ENCODE assay signal across 9 cellular contexts in the genomic region with DNA sequence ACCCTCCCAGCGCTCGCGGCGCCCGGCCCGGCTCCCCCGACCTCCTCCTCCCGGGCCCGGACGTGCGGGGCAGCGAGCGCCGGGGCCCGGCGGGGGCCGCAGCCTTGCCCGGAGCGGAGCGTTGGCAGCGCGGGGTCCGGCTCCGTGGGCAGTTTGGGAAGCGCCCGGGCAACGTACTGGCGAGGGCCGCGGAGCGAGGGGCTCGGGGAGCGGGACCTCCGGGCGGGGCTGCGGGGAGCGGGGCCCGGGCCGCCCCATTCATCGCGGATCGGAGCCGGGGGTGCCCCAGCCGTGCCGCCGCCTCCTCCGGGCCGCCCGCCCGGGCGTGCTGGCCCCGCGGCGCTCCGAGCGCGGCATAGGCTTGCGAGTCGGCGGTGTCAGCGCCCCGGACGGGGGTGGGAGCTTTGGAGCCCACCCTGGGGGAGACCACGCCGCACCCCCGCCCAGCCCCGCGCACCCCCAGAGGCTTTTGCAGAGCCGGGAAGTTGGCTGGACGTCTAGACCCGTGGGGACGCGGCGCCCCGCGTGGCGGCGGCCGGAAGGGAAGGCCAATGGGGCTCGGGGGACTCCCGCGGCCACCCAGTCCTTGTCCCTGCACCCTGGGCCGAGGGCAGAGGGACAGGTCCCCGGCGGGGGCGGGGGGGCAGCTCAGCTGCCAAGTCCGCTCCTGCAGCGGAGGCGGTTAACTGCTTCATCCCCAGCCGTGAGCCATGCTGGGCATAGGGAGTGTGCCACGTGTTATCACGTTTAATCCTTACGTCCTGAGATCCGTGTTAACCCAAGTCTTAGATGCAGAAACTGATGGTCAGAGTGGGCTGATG. TPM values are rescaled to one million over a fixed set of nuclear protein-coding genes. Genes with fewer than 3 reads are reported as not detected.
DNase-seq lines count a peak whose midpoint lies in the region; ATAC-seq, FAIRE-seq and TF ChIP-seq lines count a peak whose summit lies in the region.
"Had no signal": no experiment of that assay in that cellular context is flagged by ENCODE, and none has a peak within 500 bp of the region (broad histone marks: within the 10 kb centered on the region; RNA-seq: fewer than 3 reads in every experiment).

No MANE protein-coding gene starts in this region.

- H3K9ac ChIP-seq in kidney (ENCODE audit: low read length in 2 of 2) (no peak overlapping the region), subcutaneous abdominal adipose tissue (ENCODE audit: low read length in 5 of 5) (no peak overlapping the region)

- no peaks in the 10 kb centered on the region for H3K9me3 Mint-ChIP-seq in activated CD4-positive, alpha-beta T cell treated with anti-CD3 and anti-CD28 coated beads for 36 hours (ENCODE audit: low read depth)

- DNase-seq in activated CD4-positive, alpha-beta T cell treated with anti-CD3 and anti-CD28 coated beads for 36 hours: peak; percentile 24
- DNase-seq in activated CD4-positive, alpha-beta T cell treated with anti-CD3 and anti-CD28 coated beads, Interleukin-2, amount 50 U/mL, for 1 hour: no peak
- DNase-seq in astrocyte of the hippocampus (ENCODE audit: low read depth, low spot score) (peak; percentile 79), kidney (peak; percentile 82), SHP77 treated with DMSO at 0.1 percent for 48 hours (lab: John Stamatoyannopoulos, UW) (no peak), NCI-H2227 treated with DMSO at 0.1 percent for 48 hours (lab: John Stamatoyannopoulos, UW) (no peak), SIG-M5 treated with dmso at 0.1 percent for 504 hours (lab: John Stamatoyannopoulos, UW; ENCODE audit: unreplicated experiment) (no peak)

- FAIRE-seq in kidney (lab: Jason Lieb, UNC): no peak

- ATAC-seq in activated CD4-positive, alpha-beta T cell treated with anti-CD3 and anti-CD28 coated beads for 36 hours: no peak

- intact Hi-C loops in activated CD4-positive, alpha-beta T cell treated with anti-CD3 and anti-CD28 coated beads for 36 hours (cut with DNase I, micrococcal nuclease): no loop called here
- intact Hi-C loops in kidney (cut with DNase I): no loop called here

- H3K4me1 ChIP-seq in kidney (ENCODE audit: control insufficient read depth in 1 of 2, insufficient read depth in 1 of 2, low read depth in 1 of 2, low read length in 2 of 2) (peaks cover 0 to 3% of the 10 kb centered on the region in 2 donors), subcutaneous abdominal adipose tissue (ENCODE audit: control insufficient read depth in 5 of 5, insufficient read depth in 5 of 5, low read length in 5 of 5) (peaks cover 0 to 16% (median 13%) of the 10 kb centered on the region in 5 donors)

- CTCF ChIA-PET in activated CD4-positive, alpha-beta T cell treated with anti-CD3 and anti-CD28 coated beads for 36 hours (lab: Charles Lee): no interaction called here

- H3K4me3 ChIP-seq in kidney (ENCODE audit: low read length in 2 of 2) (no peak overlapping the region), subcutaneous abdominal adipose tissue (ENCODE audit: low read depth in 1 of 5, low read length in 5 of 5) (peak overlapping the region; percentile 37 to 59 (median 41))

- no peaks in the 10 kb centered on the region for H3K4me1 Mint-ChIP-seq in activated CD4-positive, alpha-beta T cell treated with anti-CD3 and anti-CD28 coated beads for 36 hours

- H3K27me3 ChIP-seq in subcutaneous abdominal adipose tissue (ENCODE audit: control insufficient read depth in 5 of 5, insufficient read depth in 4 of 5, low read length in 5 of 5): peaks cover 21 to 61% (median 43%) of the 10 kb centered on the region in 5 donors

- TF ChIP-seq CTCF in kidney (IDR thresholded peaks at IDR 0.05; ENCODE audit: borderline replicate concordance, extremely low read depth, insufficient read depth): peak; percentile 21

- H3K27me3 Mint-ChIP-seq in activated CD4-positive, alpha-beta T cell treated with anti-CD3 and anti-CD28 coated beads for 36 hours: peaks cover 29% of the 10 kb centered on the region

- H3K9me3 ChIP-seq in kidney (ENCODE audit: control insufficient read depth in 1 of 2, low read length in 2 of 2) (no peaks in the 10 kb centered on the region), subcutaneous abdominal adipose tissue (ENCODE audit: control insufficient read depth in 5 of 5, low read length in 5 of 5) (peaks cover 0 to 3% (median 0%) of the 10 kb centered on the region in 5 donors)

- no peak overlapping the region for H3K27ac Mint-ChIP-seq in activated CD4-positive, alpha-beta T cell treated with anti-CD3 and anti-CD28 coated beads for 36 hours

- H3K36me3 ChIP-seq in kidney (ENCODE audit: control insufficient read depth in 1 of 2, insufficient read depth in 2 of 2, low read length in 2 of 2): no peaks in the 10 kb centered on the region
- no peaks in the 10 kb centered on the region for H3K36me3 ChIP-seq in subcutaneous abdominal adipose tissue (ENCODE audit: control insufficient read depth in 5 of 5, insufficient read depth in 5 of 5, low read length in 5 of 5)

- POLR2A ChIA-PET in activated CD4-positive, alpha-beta T cell treated with anti-CD3 and anti-CD28 coated beads for 36 hours (lab: Charles Lee): no interaction called here

- no peak overlapping the region for H3K27ac ChIP-seq in kidney (ENCODE audit: low read depth in 2 of 2, low read length in 2 of 2)
- H3K27ac ChIP-seq in subcutaneous abdominal adipose tissue (ENCODE audit: low read depth, low read length): no peak overlapping the region
- H3K27ac ChIP-seq: C4-2B had no signal

- no peaks in the 10 kb centered on the region for H3K36me3 Mint-ChIP-seq in activated CD4-positive, alpha-beta T cell treated with anti-CD3 and anti-CD28 coated beads for 36 hours (ENCODE audit: low read depth)

- no peak overlapping the region for H3K4me3 Mint-ChIP-seq in activated CD4-positive, alpha-beta T cell treated with anti-CD3 and anti-CD28 coated beads for 36 hours

RNA-seq across cellular contexts. Expression of gene ZNF469, which starts 0.9 kb away (rescaled TPM):
- total RNA-seq in activated CD4-positive, alpha-beta T cell treated with anti-CD3 and anti-CD28 coated beads for 36 hours: under 1 TPM; 0.39 to 0.50 TPM
- 1.6 TPM for total RNA-seq in kidney
- polyA plus RNA-seq in kidney (ENCODE audit: insufficient read depth, low read depth, low replicate concordance): 0.09 TPM

Comparison
In these comparisons a context has a peak if more than half of its experiments do, and no peak if none do; other contexts are left out.
1. DNase-seq: peak in activated CD4-positive, alpha-beta T cell treated with anti-CD3 and anti-CD28 coated beads for 36 hours (single experiment), astrocyte of the hippocampus (single experiment) and kidney (single experiment); none in activated CD4-positive, alpha-beta T cell treated with anti-CD3 and anti-CD28 coated beads, Interleukin-2, amount 50 U/mL, for 1 hour (single experiment), SHP77 treated with DMSO at 0.1 percent for 48 hours (single experiment), NCI-H2227 treated with DMSO at 0.1 percent for 48 hours (single experiment) and SIG-M5 treated with dmso at 0.1 percent for 504 hours (single experiment).
2. H3K4me3 ChIP-seq: peak in subcutaneous abdominal adipose tissue (5 of 5); none in kidney (0 of 2).